12 cellular contexts compared by ENCODE assay signal in the genomic region with DNA sequence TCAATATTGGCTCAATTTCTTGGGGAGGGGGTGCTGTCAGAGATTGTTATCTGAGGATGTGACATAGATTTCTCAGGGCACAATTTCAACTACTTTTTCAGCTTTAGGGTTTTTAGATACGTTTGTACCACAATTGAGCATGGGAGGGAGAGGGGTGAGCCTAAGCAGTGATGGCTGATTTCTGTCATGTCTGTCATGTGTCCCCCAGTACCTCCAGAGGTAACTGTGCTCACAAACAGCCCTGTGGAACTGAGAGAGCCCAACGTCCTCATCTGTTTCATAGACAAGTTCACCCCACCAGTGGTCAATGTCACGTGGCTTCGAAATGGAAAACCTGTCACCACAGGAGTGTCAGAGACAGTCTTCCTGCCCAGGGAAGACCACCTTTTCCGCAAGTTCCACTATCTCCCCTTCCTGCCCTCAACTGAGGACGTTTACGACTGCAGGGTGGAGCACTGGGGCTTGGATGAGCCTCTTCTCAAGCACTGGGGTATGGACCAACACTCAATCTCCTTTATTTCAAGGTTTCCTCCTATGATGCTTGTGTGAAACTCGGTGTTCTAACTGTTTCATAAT. TPM values are rescaled to one million over a fixed set of nuclear protein-coding genes. Genes with fewer than 3 reads are reported as not detected.
"Had no signal": no experiment of that assay in that cellular context is flagged by ENCODE, and none has a peak within 500 bp of the region (broad histone marks: within the 10 kb centered on the region; RNA-seq: fewer than 3 reads in every experiment).

No MANE protein-coding gene starts in this region.

- H3K9me3 ChIP-seq: ascending aorta, esophagus muscularis mucosa, tibial artery had no signal

- H3K27ac ChIP-seq: ascending aorta, esophagus muscularis mucosa, tibial artery had no signal

- H3K4me1 ChIP-seq: ascending aorta, tibial artery had no signal

- DNase-seq: activated CD4-positive, alpha-beta T cell treated with anti-CD3 and anti-CD28 coated beads, Interleukin-2, amount 50 U/mL, for 4 hours; activated CD4-positive, CD25-positive, alpha-beta regulatory T cell treated with anti-CD3 and anti-CD28 coated beads, Interleukin-2, amount 50 U/mL, for 72 hours; activated CD8-positive, alpha-beta memory T cell treated with anti-CD3 and anti-CD28 coated beads, Interleukin-2, amount 10 ng/mL, durations not matched to agents 7 days and 5 days; activated T-cell treated with anti-CD3 and anti-CD28 coated beads, Interleukin-2, amount 50 U/mL, for 72 hours; glutamatergic neuron; small intestine; tibial artery had no signal

- H3K36me3 Mint-ChIP-seq: mesothelial cell of epicardium had no signal

- H3K4me3 Mint-ChIP-seq: activated T-cell treated with anti-CD3 and anti-CD28 coated beads, Interleukin-2, amount 50 U/mL, for 72 hours; mesothelial cell of epicardium had no signal

- H3K4me3 ChIP-seq: ascending aorta, esophagus muscularis mucosa, tibial artery had no signal

- H3K27ac Mint-ChIP-seq: activated CD8-positive, alpha-beta memory T cell treated with anti-CD3 and anti-CD28 coated beads, Interleukin-2, amount 10 ng/mL, durations not matched to agents 7 days and 5 days; activated T-cell treated with anti-CD3 and anti-CD28 coated beads, Interleukin-2, amount 50 U/mL, for 72 hours; mesothelial cell of epicardium had no signal

- H3K27me3 ChIP-seq: ascending aorta had no signal

- H3K4me1 Mint-ChIP-seq: mesothelial cell of epicardium had no signal

- H3K9me3 Mint-ChIP-seq: activated T-cell treated with anti-CD3 and anti-CD28 coated beads, Interleukin-2, amount 50 U/mL, for 72 hours; mesothelial cell of epicardium had no signal

- H3K36me3 ChIP-seq: ascending aorta, tibial artery had no signal

RNA-seq across cellular contexts. Expression of a gene that starts 3.4 kb away (rescaled TPM):
- total RNA-seq: fibroblast of villous mesenchyme, mesothelial cell of epicardium had no signal

RNA-seq across cellular contexts. Expression of a gene that starts 36.1 kb away (rescaled TPM):
- total RNA-seq: activated CD8-positive, alpha-beta memory T cell treated with anti-CD3 and anti-CD28 coated beads, Interleukin-2, amount 10 ng/mL, durations not matched to agents 7 days and 5 days; activated T-cell treated with anti-CD3 and anti-CD28 coated beads, Interleukin-2, amount 50 U/mL, for 72 hours; ascending aorta; esophagus muscularis mucosa; fibroblast of villous mesenchyme; lower leg skin; mesothelial cell of epicardium had no signal
